In genomic region chr9:133341369-133342082, GRCh38 we compare ENCODE assay signal across 12 cellular contexts. TPM values are rescaled to one million over a fixed set of nuclear protein-coding genes. Genes with fewer than 3 reads are reported as not detected.
DNase-seq lines count a peak whose midpoint lies in the region; ATAC-seq and TF ChIP-seq lines count a peak whose summit lies in the region.
"Had no signal": no experiment of that assay in that cellular context is flagged by ENCODE, and none has a peak within 500 bp of the region (broad histone marks: within the 10 kb centered on the region; RNA-seq: fewer than 3 reads in every experiment).

No MANE protein-coding gene starts in this region.

- peaks cover 4% of the 10 kb centered on the region for H3K36me3 Mint-ChIP-seq in activated naive CD4-positive, alpha-beta T cell treated with anti-CD3 and anti-CD28 coated beads, Interleukin-2, amount 50 U/mL, for 24 hours

- no peak for DNase-seq in activated naive CD4-positive, alpha-beta T cell treated with anti-CD3 and anti-CD28 coated beads, Interleukin-2, amount 50 U/mL, for 16 hours
- DNase-seq in upper lobe of left lung = peak; percentile 65 to 70
- no peak for DNase-seq in A172 (ENCODE audit: low spot score)
- no peak for DNase-seq in hepatic stellate cell (ENCODE audit: low spot score)
- DNase-seq: activated CD4-positive, alpha-beta T cell treated with anti-CD3 and anti-CD28 coated beads, Interleukin-2, amount 50 U/mL, for 48 hours; cortex of kidney; NK-92 treated with Interleukin-12 subunit alpha and Interleukin-12 subunit beta, amount 100 ng/mL, for 24 hours had no signal

- no peak for TF ChIP-seq CTCF in upper lobe of left lung (IDR thresholded peaks at IDR 0.05)

- peak; percentile 4 for ATAC-seq in esophagus mucosa
- ATAC-seq in upper lobe of left lung (ENCODE audit: low FRiP score in 2 of 2) = peak; percentile 80 to 83
- no peak for ATAC-seq in GM19035 (IDR thresholded peaks at IDR 0.05; ENCODE audit: unreplicated experiment)

- H3K36me3 ChIP-seq in upper lobe of left lung = peaks cover 4 to 72% (median 47%) of the 10 kb centered on the region in 4 donors

- no peak overlapping the region for H3K4me3 Mint-ChIP-seq in activated naive CD4-positive, alpha-beta T cell treated with anti-CD3 and anti-CD28 coated beads, Interleukin-2, amount 50 U/mL, for 24 hours

- H3K27me3 Mint-ChIP-seq in activated naive CD4-positive, alpha-beta T cell treated with anti-CD3 and anti-CD28 coated beads, Interleukin-2, amount 50 U/mL, for 24 hours = no peaks in the 10 kb centered on the region

- H3K4me3 ChIP-seq in mononuclear cell (ENCODE audit: low read length) (peak overlapping the region; percentile 0), upper lobe of left lung (peak overlapping the region in 1 of 4 donors; percentile 10)
- H3K4me3 ChIP-seq: tibial artery had no signal

- no peaks in the 10 kb centered on the region for H3K9me3 Mint-ChIP-seq in activated naive CD4-positive, alpha-beta T cell treated with anti-CD3 and anti-CD28 coated beads, Interleukin-2, amount 50 U/mL, for 24 hours

- TF ChIP-seq EP300 in upper lobe of left lung (IDR thresholded peaks at IDR 0.05) = no peak

- H3K27ac Mint-ChIP-seq in activated naive CD4-positive, alpha-beta T cell treated with anti-CD3 and anti-CD28 coated beads, Interleukin-2, amount 50 U/mL, for 24 hours = peak overlapping the region; percentile 59

- 77 to 83% methylated on average over 14 of the region's 15 CpGs for WGBS in upper lobe of left lung, 2 donors

- peaks cover 45% of the 10 kb centered on the region for H3K4me1 Mint-ChIP-seq in activated naive CD4-positive, alpha-beta T cell treated with anti-CD3 and anti-CD28 coated beads, Interleukin-2, amount 50 U/mL, for 24 hours

- no peak for TF ChIP-seq POLR2A in upper lobe of left lung (IDR thresholded peaks at IDR 0.05)

- peak overlapping the region; percentile 33 to 62 (median 53) for H3K27ac ChIP-seq in upper lobe of left lung
- H3K27ac ChIP-seq: tibial artery had no signal

- H3K27me3 ChIP-seq in mononuclear cell (ENCODE audit: insufficient read depth, low read length) (no peaks in the 10 kb centered on the region), upper lobe of left lung (no peaks in the 10 kb centered on the region)
- H3K27me3 ChIP-seq: tibial artery had no signal

- peaks cover 58% of the 10 kb centered on the region for H3K4me1 ChIP-seq in mononuclear cell (ENCODE audit: insufficient read depth, low read length)
- H3K4me1 ChIP-seq in upper lobe of left lung = peaks cover 9 to 35% (median 13%) of the 10 kb centered on the region in 4 donors

- H3K9me3 ChIP-seq in mononuclear cell (ENCODE audit: low read depth, low read length) = no peaks in the 10 kb centered on the region
- H3K9me3 ChIP-seq in upper lobe of left lung = no peaks in the 10 kb centered on the region
- H3K9me3 ChIP-seq: tibial artery had no signal

RNA-seq across cellular contexts. Expression of gene SURF6, which starts 5.5 kb away (rescaled TPM):
- total RNA-seq in esophagus mucosa (9.9 TPM), mononuclear cell (4.8 TPM), upper lobe of left lung (10 to 100 TPM; 16.6 to 30.4 (median 24.7) TPM)
- total RNA-seq in A172 (2014; rRNA removed; shearing (Covaris generic)) = 11.4 and 19.5 TPM in 2 replicates

RNA-seq across cellular contexts. Expression of gene MED22, which starts 6.4 kb away (rescaled TPM):
- total RNA-seq in esophagus mucosa (10.8 TPM), mononuclear cell (11.4 TPM), upper lobe of left lung (10 to 100 TPM; 28.1 to 41.0 (median 30.5) TPM)
- total RNA-seq in A172 (2014; rRNA removed; shearing (Covaris generic)) = 17.9 and 30.0 TPM in 2 replicates

RNA-seq across cellular contexts. Expression of gene RPL7A, which starts 6.5 kb away (rescaled TPM):
- 2,377 TPM for total RNA-seq in esophagus mucosa
- 2,463 TPM for total RNA-seq in mononuclear cell
- total RNA-seq in upper lobe of left lung = 1,000 to 10,000 TPM in 4 of 6 donors, 100 to 1,000 TPM in 2; 840 to 1,613 (median 1,352) TPM
- 2,228 and 2,364 TPM in 2 replicates for total RNA-seq in A172 (2014; rRNA removed; shearing (Covaris generic))

RNA-seq across cellular contexts. Expression of gene SURF1, which starts 14.8 kb away (rescaled TPM):
- total RNA-seq in esophagus mucosa = 25.4 TPM
- 26.4 TPM for total RNA-seq in mononuclear cell
- 10 to 100 TPM; 25.1 to 64.8 (median 45.5) TPM for total RNA-seq in upper lobe of left lung
- 74.4 and 75.2 TPM in 2 replicates for total RNA-seq in A172 (2014; rRNA removed; shearing (Covaris generic))

RNA-seq across cellular contexts. Expression of gene SURF2, which starts 14.8 kb away (rescaled TPM):
- total RNA-seq in esophagus mucosa (25.6 TPM), mononuclear cell (9.0 TPM), upper lobe of left lung (10 to 100 TPM; 18.1 to 31.5 (median 21.7) TPM)
- total RNA-seq in A172 (2014; rRNA removed; shearing (Covaris generic)) = 26.3 and 43.1 TPM in 2 replicates

Comparison
In these comparisons a context has a peak if more than half of its experiments do, and no peak if none do; other contexts are left out.
1. DNase-seq: peak in upper lobe of left lung (2 of 2); none in activated naive CD4-positive, alpha-beta T cell treated with anti-CD3 and anti-CD28 coated beads, Interleukin-2, amount 50 U/mL, for 16 hours (single experiment), A172 (single experiment) and hepatic stellate cell (single experiment).